ENCODE assay signal across 11 cellular contexts in the genomic region with DNA sequence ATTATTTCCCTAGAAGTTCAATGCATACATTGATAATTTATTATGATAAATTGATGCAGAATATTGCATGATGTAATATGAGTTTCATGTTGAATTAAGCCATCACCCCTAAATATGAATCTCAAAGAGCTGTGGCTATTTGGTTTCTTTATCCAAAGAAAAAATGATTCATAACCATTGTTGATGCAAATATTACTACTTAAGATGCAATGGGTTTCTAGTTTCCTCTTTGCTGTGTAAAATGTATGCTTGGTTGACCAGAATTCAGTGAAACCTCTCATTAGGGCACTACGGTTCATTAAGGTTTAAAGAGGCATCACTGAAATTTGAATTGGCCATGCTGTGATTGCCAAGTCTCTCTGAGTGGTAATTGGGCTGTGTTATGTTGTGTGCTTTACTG.
DNase-seq lines count a peak whose midpoint lies in the region; ATAC-seq and FAIRE-seq lines count a peak whose summit lies in the region.
"Had no signal": no experiment of that assay in that cellular context is flagged by ENCODE, and none has a peak within 500 bp of the region (broad histone marks: within the 10 kb centered on the region; RNA-seq: fewer than 3 reads in every experiment).

No MANE protein-coding gene starts in this region.

- CTCF ChIA-PET in activated CD4-positive, alpha-beta T cell treated with anti-CD3 and anti-CD28 coated beads for 36 hours (lab: Charles Lee) = no interaction called here

- intact Hi-C loops in activated CD4-positive, alpha-beta T cell treated with anti-CD3 and anti-CD28 coated beads for 36 hours (cut with DNase I, micrococcal nuclease) = no loop called here

- H3K4me1 Mint-ChIP-seq in activated CD4-positive, alpha-beta T cell treated with anti-CD3 and anti-CD28 coated beads for 36 hours = no peaks in the 10 kb centered on the region
- no peaks in the 10 kb centered on the region for H3K4me1 Mint-ChIP-seq in activated naive CD8-positive, alpha-beta T cell treated with anti-CD3 and anti-CD28 coated beads, Interleukin-2, amount 50 U/mL, for 24 hours

- no peaks in the 10 kb centered on the region for H3K36me3 Mint-ChIP-seq in activated CD4-positive, alpha-beta T cell treated with anti-CD3 and anti-CD28 coated beads for 36 hours (ENCODE audit: low read depth)
- H3K36me3 Mint-ChIP-seq in activated naive CD8-positive, alpha-beta T cell treated with anti-CD3 and anti-CD28 coated beads, Interleukin-2, amount 50 U/mL, for 24 hours (ENCODE audit: low read depth) = no peaks in the 10 kb centered on the region

- no peak overlapping the region for H3K4me3 Mint-ChIP-seq in activated CD4-positive, alpha-beta T cell treated with anti-CD3 and anti-CD28 coated beads for 36 hours
- no peak overlapping the region for H3K4me3 Mint-ChIP-seq in activated naive CD8-positive, alpha-beta T cell treated with anti-CD3 and anti-CD28 coated beads, Interleukin-2, amount 50 U/mL, for 24 hours

- H3K27me3 Mint-ChIP-seq in activated CD4-positive, alpha-beta T cell treated with anti-CD3 and anti-CD28 coated beads for 36 hours = no peaks in the 10 kb centered on the region
- no peaks in the 10 kb centered on the region for H3K27me3 Mint-ChIP-seq in activated naive CD8-positive, alpha-beta T cell treated with anti-CD3 and anti-CD28 coated beads, Interleukin-2, amount 50 U/mL, for 24 hours

- H3K9me3 Mint-ChIP-seq in activated CD4-positive, alpha-beta T cell treated with anti-CD3 and anti-CD28 coated beads for 36 hours (ENCODE audit: low read depth) = peaks cover 4% of the 10 kb centered on the region
- no peaks in the 10 kb centered on the region for H3K9me3 Mint-ChIP-seq in activated naive CD8-positive, alpha-beta T cell treated with anti-CD3 and anti-CD28 coated beads, Interleukin-2, amount 50 U/mL, for 24 hours

- peak; percentile 70 for DNase-seq in NCI-H1092 (lab: John Stamatoyannopoulos, UW)
- no peak for DNase-seq in activated CD4-positive, alpha-beta T cell treated with anti-CD3 and anti-CD28 coated beads, Interleukin-2, amount 50 U/mL, for 4 hours
- no peak for DNase-seq in DMS114 treated with DMSO at 0.1 percent for 48 hours (lab: John Stamatoyannopoulos, UW; ENCODE audit: unreplicated experiment)
- no peak for DNase-seq in activated CD4-positive, alpha-beta T cell treated with anti-CD3 and anti-CD28 coated beads for 36 hours
- no peak for DNase-seq in activated naive CD8-positive, alpha-beta T cell treated with anti-CD3 and anti-CD28 coated beads, Interleukin-2, amount 50 U/mL, for 24 hours
- DNase-seq: NCI-H524, testis had no signal

- no peak overlapping the region for H3K27ac Mint-ChIP-seq in activated CD4-positive, alpha-beta T cell treated with anti-CD3 and anti-CD28 coated beads for 36 hours
- no peak overlapping the region for H3K27ac Mint-ChIP-seq in activated naive CD8-positive, alpha-beta T cell treated with anti-CD3 and anti-CD28 coated beads, Interleukin-2, amount 50 U/mL, for 24 hours

- POLR2A ChIA-PET in activated CD4-positive, alpha-beta T cell treated with anti-CD3 and anti-CD28 coated beads for 36 hours (lab: Charles Lee) = no interaction called here

- peak; percentile 56 for ATAC-seq in GM19324 (IDR thresholded peaks at IDR 0.05; ENCODE audit: low FRiP score, unreplicated experiment)
- ATAC-seq in HG02840 (IDR thresholded peaks at IDR 0.05; ENCODE audit: low FRiP score, unreplicated experiment) = peak; percentile 45
- ATAC-seq in activated CD4-positive, alpha-beta T cell treated with anti-CD3 and anti-CD28 coated beads for 36 hours = no peak
- no peak for ATAC-seq in activated naive CD8-positive, alpha-beta T cell treated with anti-CD3 and anti-CD28 coated beads, Interleukin-2, amount 50 U/mL, for 24 hours

- FAIRE-seq in islet of Langerhans (lab: Jason Lieb, UNC) = peak; percentile 13
- FAIRE-seq: colon had no signal

Comparison
In these comparisons a context has a peak if more than half of its experiments do, and no peak if none do; other contexts are left out.
1. ATAC-seq: peak in GM19324 (single experiment) and HG02840 (single experiment); none in activated CD4-positive, alpha-beta T cell treated with anti-CD3 and anti-CD28 coated beads for 36 hours (single experiment) and activated naive CD8-positive, alpha-beta T cell treated with anti-CD3 and anti-CD28 coated beads, Interleukin-2, amount 50 U/mL, for 24 hours (single experiment).